In genomic region chr17:66763056-66763455, GRCh38 we compare ENCODE assay signal across 2 cellular contexts.
TF ChIP-seq lines count a peak whose summit lies in the region.

No MANE protein-coding gene starts in this region.

TF ChIP-seq in WTC11, 78 proteins besides CTCF, POLR2A, EP300 and RAD21 (continues in another document):
- TF ChIP-seq USF2 (CRISPR knock-in tag; IDR thresholded peaks at IDR 0.05) (no peak), HMGXB4 (CRISPR knock-in tag; IDR thresholded peaks at IDR 0.05) (no peak), MLX (CRISPR knock-in tag; IDR thresholded peaks at IDR 0.05) (no peak), ZMAT4 (CRISPR knock-in tag; IDR thresholded peaks at IDR 0.05) (no peak), GABPB1 (CRISPR knock-in tag; IDR thresholded peaks at IDR 0.05) (no peak), ZNF512 (CRISPR knock-in tag; IDR thresholded peaks at IDR 0.05; ENCODE audit: borderline replicate concordance) (no peak), TCF7 (CRISPR knock-in tag; IDR thresholded peaks at IDR 0.05; ENCODE audit: low read depth) (no peak), E2F4 (CRISPR knock-in tag; IDR thresholded peaks at IDR 0.05; ENCODE audit: borderline replicate concordance, low read depth) (no peak), AR (CRISPR knock-in tag; IDR thresholded peaks at IDR 0.05) (no peak), ZNF138 (CRISPR knock-in tag; conservative IDR thresholded peaks at IDR 0.05) (no peak), NR1H2 (CRISPR knock-in tag; IDR thresholded peaks at IDR 0.05) (no peak), TEAD1 (CRISPR knock-in tag; IDR thresholded peaks at IDR 0.05) (no peak), USF1 (CRISPR knock-in tag; IDR thresholded peaks at IDR 0.05) (no peak), ZNF671 (CRISPR knock-in tag; IDR thresholded peaks at IDR 0.05) (no peak), MAX (CRISPR knock-in tag; IDR thresholded peaks at IDR 0.05) (no peak), NFE2L1 (CRISPR knock-in tag; IDR thresholded peaks at IDR 0.05) (no peak), FOXJ3 (CRISPR knock-in tag; IDR thresholded peaks at IDR 0.05; ENCODE audit: borderline replicate concordance) (no peak)

TF ChIP-seq in H1, 55 proteins besides CTCF, POLR2A, EP300 and RAD21:
- TF ChIP-seq HDAC2 (IDR thresholded peaks at IDR 0.05; ENCODE audit: borderline replicate concordance in 1 of 2, low read depth in 2 of 2, low read length in 2 of 2), result no peak
